In genomic region chr9:79570449-79571308, GRCh38 we compare ENCODE assay signal across 8 cellular contexts. TPM values are rescaled to one million over a fixed set of nuclear protein-coding genes. Genes with fewer than 3 reads are reported as not detected.
DNase-seq lines count a peak whose midpoint lies in the region; ATAC-seq, FAIRE-seq and TF ChIP-seq lines count a peak whose summit lies in the region.

No MANE protein-coding gene starts in this region.

- no peak for FAIRE-seq in D721Med (lab: Jason Lieb, UNC)

- H3K4me1 Mint-ChIP-seq in activated T-cell treated with anti-CD3 and anti-CD28 coated beads, Interleukin-2, amount 50 U/mL, for 24 hours (ENCODE audit: low read depth): peaks cover 30% of the 10 kb centered on the region
- peaks cover 28% of the 10 kb centered on the region for H3K4me1 Mint-ChIP-seq in stimulated activated memory B cell treated with anti-CD40 and anti-IgM and Interleukin-4, amounts not matched to agents 10 μg/mL and 1 μg/mL and 100 μg/mL, for 72 hours

- H4K20me1 ChIP-seq in neural cell (ENCODE audit: insufficient read depth): no peaks in the 10 kb centered on the region

- no peaks in the 10 kb centered on the region for H3K9me3 Mint-ChIP-seq in activated T-cell treated with anti-CD3 and anti-CD28 coated beads, Interleukin-2, amount 50 U/mL, for 24 hours
- no peaks in the 10 kb centered on the region for H3K9me3 Mint-ChIP-seq in stimulated activated memory B cell treated with anti-CD40 and anti-IgM and Interleukin-4, amounts not matched to agents 10 μg/mL and 1 μg/mL and 100 μg/mL, for 72 hours

- peaks cover 22% of the 10 kb centered on the region for H3K27me3 Mint-ChIP-seq in activated T-cell treated with anti-CD3 and anti-CD28 coated beads, Interleukin-2, amount 50 U/mL, for 24 hours
- H3K27me3 Mint-ChIP-seq in stimulated activated memory B cell treated with anti-CD40 and anti-IgM and Interleukin-4, amounts not matched to agents 10 μg/mL and 1 μg/mL and 100 μg/mL, for 72 hours: peaks cover 16% of the 10 kb centered on the region

- no peak overlapping the region for H3K4me3 Mint-ChIP-seq in activated T-cell treated with anti-CD3 and anti-CD28 coated beads, Interleukin-2, amount 50 U/mL, for 24 hours
- H3K4me3 Mint-ChIP-seq in stimulated activated memory B cell treated with anti-CD40 and anti-IgM and Interleukin-4, amounts not matched to agents 10 μg/mL and 1 μg/mL and 100 μg/mL, for 72 hours: no peak overlapping the region

- peaks cover 2% of the 10 kb centered on the region for H3K36me3 ChIP-seq in neural cell (ENCODE audit: insufficient read depth, low read length)

- TF ChIP-seq POLR2A in NB4 (IDR thresholded peaks at IDR 0.05; ENCODE audit: extremely low read depth, insufficient read length): no peak

- peaks cover 3% of the 10 kb centered on the region for H3K36me3 Mint-ChIP-seq in activated T-cell treated with anti-CD3 and anti-CD28 coated beads, Interleukin-2, amount 50 U/mL, for 24 hours (ENCODE audit: low read depth)
- H3K36me3 Mint-ChIP-seq in stimulated activated memory B cell treated with anti-CD40 and anti-IgM and Interleukin-4, amounts not matched to agents 10 μg/mL and 1 μg/mL and 100 μg/mL, for 72 hours: peaks cover 2% of the 10 kb centered on the region

- no peaks in the 10 kb centered on the region for H3K9me2 ChIP-seq in neural cell (ENCODE audit: insufficient read depth, low read length)

- ATAC-seq in stimulated activated memory B cell treated with anti-CD40 and anti-IgM and Interleukin-4, amounts not matched to agents 10 μg/mL and 1 μg/mL and 100 μg/mL, for 72 hours: no peak

- peak overlapping the region; percentile 18 for H2AFZ ChIP-seq in neural cell (ENCODE audit: low read depth, low read length)

- no peak for TF ChIP-seq EP300 in neural cell (conservative IDR thresholded peaks at IDR 0.05; ENCODE audit: poor library complexity, severe bottlenecking)

- H3K9me3 ChIP-seq in neural cell (ENCODE audit: low read length): no peaks in the 10 kb centered on the region

- H3K9ac ChIP-seq in neural cell (ENCODE audit: low read length): peak overlapping the region; percentile 70

- H3K79me2 ChIP-seq in neural cell (replicated peaks; ENCODE audit: insufficient read depth, low read length): peaks cover 27% of the 10 kb centered on the region

- TF ChIP-seq CTCF in NB4 (IDR thresholded peaks at IDR 0.05; ENCODE audit: low read depth, low read length) (no peak), neural cell (IDR thresholded peaks at IDR 0.05; ENCODE audit: poor library complexity, severe bottlenecking) (no peak), D721Med (IDR thresholded peaks at IDR 0.05; ENCODE audit: insufficient read depth, missing control alignments) (no peak)

- H3K27me3 ChIP-seq in neural cell (ENCODE audit: insufficient read depth, low read depth, low read length): no peaks in the 10 kb centered on the region

- H3F3A ChIP-seq in neural cell (ENCODE audit: insufficient read depth, low read length, poor library complexity, severe bottlenecking): peaks cover 4% of the 10 kb centered on the region

- H3K4me2 ChIP-seq in neural cell (ENCODE audit: low read length): peak overlapping the region; percentile 67

- H3K4me3 ChIP-seq in GM08714 (ENCODE audit: low read length) (peak overlapping the region; percentile 64), NB4 (ENCODE audit: low read depth, low read length) (peak overlapping the region; percentile 76), neural cell (ENCODE audit: low read length) (peak overlapping the region; percentile 79)

- DNase-seq in NB4 (ENCODE audit: low read depth): peak; percentile 41
- DNase-seq in activated T-cell treated with anti-CD3 and anti-CD28 coated beads, Interleukin-2, amount 50 U/mL, for 24 hours: peak; percentile 74
- peak; percentile 48 for DNase-seq in fibroblast of peridontal ligament (ENCODE audit: extremely low read depth)
- peak; percentile 54 for DNase-seq in ureter (ENCODE audit: low spot score)
- DNase-seq in D721Med (ENCODE audit: insufficient read length, low spot score): no peak

- peak overlapping the region; percentile 84 for H3K27ac Mint-ChIP-seq in activated T-cell treated with anti-CD3 and anti-CD28 coated beads, Interleukin-2, amount 50 U/mL, for 24 hours
- H3K27ac Mint-ChIP-seq in stimulated activated memory B cell treated with anti-CD40 and anti-IgM and Interleukin-4, amounts not matched to agents 10 μg/mL and 1 μg/mL and 100 μg/mL, for 72 hours: no peak overlapping the region

- TF ChIP-seq RAD21 in neural cell (conservative IDR thresholded peaks at IDR 0.05): peak; percentile 72

- peak overlapping the region; percentile 79 for H3K27ac ChIP-seq in neural cell (ENCODE audit: low read length)

TF ChIP-seq in neural cell, 6 proteins besides CTCF, POLR2A, EP300 and RAD21:
- no peak for TF ChIP-seq EZH2 (IDR thresholded peaks at IDR 0.05; ENCODE audit: borderline replicate concordance, insufficient read depth, low read length, poor library complexity, severe bottlenecking)
- peak; percentile 76 for TF ChIP-seq REST (IDR thresholded peaks at IDR 0.05; ENCODE audit: borderline replicate concordance)
- no peak for TF ChIP-seq POLR2AphosphoS5 (IDR thresholded peaks at IDR 0.05)
- peak; percentile 42 for TF ChIP-seq TAF1 (IDR thresholded peaks at IDR 0.05; ENCODE audit: low read depth)
- TF ChIP-seq SMC3 (conservative IDR thresholded peaks at IDR 0.05; ENCODE audit: poor library complexity): peak; percentile 76

RNA-seq across cellular contexts. Expression of gene TLE4, which starts 1.1 kb away (rescaled TPM):
- 143 and 146 TPM in 2 replicates for polyA plus RNA-seq in neural cell
- 351 and 423 TPM in 2 replicates for polyA minus RNA-seq in neural cell
- 91.9 TPM for total RNA-seq in ureter
